ENCODE assay signal across 19 cellular contexts in the genomic region with DNA sequence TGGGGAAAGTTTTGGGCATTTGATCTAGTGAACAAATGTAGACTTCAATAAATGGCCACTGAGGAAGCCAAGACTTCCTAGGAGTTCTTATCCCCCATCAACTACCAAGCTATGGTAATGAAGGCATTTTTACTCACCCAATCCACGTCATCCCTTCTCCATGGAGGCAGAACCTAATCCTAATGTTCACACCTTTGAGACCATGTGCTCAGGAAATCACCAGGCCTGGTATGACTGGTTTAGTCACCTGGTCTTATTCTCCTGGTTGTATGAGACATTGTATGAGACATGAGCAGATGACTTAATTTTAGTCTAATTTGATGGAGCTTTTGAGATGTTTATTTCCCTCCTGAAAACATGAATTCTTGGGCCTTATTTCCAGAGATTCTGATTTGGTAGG.
DNase-seq lines count a peak whose midpoint lies in the region; ATAC-seq and TF ChIP-seq lines count a peak whose summit lies in the region.
"Had no signal": no experiment of that assay in that cellular context is flagged by ENCODE, and none has a peak within 500 bp of the region (broad histone marks: within the 10 kb centered on the region; RNA-seq: fewer than 3 reads in every experiment).

No MANE protein-coding gene starts in this region.

- TF ChIP-seq CTCF in foreskin keratinocyte (conservative IDR thresholded peaks at IDR 0.05), result no peak
- TF ChIP-seq CTCF in transverse colon (IDR thresholded peaks at IDR 0.05), result no peak

- 63 to 95% methylated on average over 1 of the region's 1 CpG for WGBS in transverse colon (ENCODE audit: low coverage in 1 of 2), 2 donors

- H3K27ac ChIP-seq in epithelial cell of prostate (peak overlapping the region; percentile 57), foreskin keratinocyte (no peak overlapping the region), transverse colon (no peak overlapping the region)
- H3K27ac ChIP-seq: GM23248 had no signal

- ATAC-seq in foreskin keratinocyte, result peak; percentile 36

- no peak for TF ChIP-seq POLR2A in transverse colon (IDR thresholded peaks at IDR 0.05)

- no peaks in the 10 kb centered on the region for H3K36me3 ChIP-seq in transverse colon
- H3K36me3 ChIP-seq: BE2C had no signal

- H3K4me1 ChIP-seq in foreskin keratinocyte (no peaks in the 10 kb centered on the region), transverse colon (peaks cover 0 to 11% (median 0%) of the 10 kb centered on the region in 4 donors)
- H3K4me1 ChIP-seq: BE2C had no signal

- H3K27me3 ChIP-seq in foreskin keratinocyte (no peaks in the 10 kb centered on the region), transverse colon (no peaks in the 10 kb centered on the region)
- H3K27me3 ChIP-seq: BE2C had no signal

- in situ Hi-C loops in transverse colon (cut with MboI; ENCODE audit: low pct_ligation_motif_present in 1 of 4, low pct_unique_long_range_greater_than_20kb in 1 of 4, low sequenced_read_pairs in 3 of 4), result no loop called here

- TF ChIP-seq EP300 in transverse colon (IDR thresholded peaks at IDR 0.05; ENCODE audit: low read depth), result no peak

- no peak overlapping the region for H3K4me3 ChIP-seq in transverse colon
- H3K4me3 ChIP-seq: GM23248 had no signal

- CTCF ChIA-PET in HEK293T (lab: Yijun Ruan, JAX), result no interaction called here

- H3K9me3 ChIP-seq in transverse colon, result no peaks in the 10 kb centered on the region
- H3K9me3 ChIP-seq: BE2C had no signal

- DNase-seq in HEK293T (ENCODE audit: extremely low spot score), result no peak
- peak; percentile 30 for DNase-seq in RKO (ENCODE audit: low spot score)
- DNase-seq in epithelial cell of prostate (ENCODE audit: low read depth, low spot score), result no peak
- no peak for DNase-seq in foreskin keratinocyte
- DNase-seq in activated CD4-positive, alpha-beta T cell treated with anti-CD3 and anti-CD28 coated beads, Interleukin-2, amount 50 U/mL, for 4 hours, result no peak
- no peak for DNase-seq in transverse colon
- DNase-seq in NCI-H69 (lab: John Stamatoyannopoulos, UW), result no peak
- DNase-seq: BE2C; C1 segment of cervical spinal cord; CD4-positive, CD25-positive, alpha-beta regulatory T cell; CD8-positive, alpha-beta memory T cell; COR-L47; DMS 273 treated with DMSO at 0.1 percent for 48 hours; DMS53; DND-41; EL; GM23248; HCEC 1CT; HFFc6 had no signal

- intact Hi-C loops in transverse colon (cut with DNase I; ENCODE audit: low total_unique reads), result no loop called here

- POLR2A ChIA-PET in HEK293T (lab: Yijun Ruan, JAX), result no interaction called here

TF ChIP-seq in HEK293T, 16 proteins besides CTCF, POLR2A, EP300 and RAD21:
- TF ChIP-seq, protein P1, sequence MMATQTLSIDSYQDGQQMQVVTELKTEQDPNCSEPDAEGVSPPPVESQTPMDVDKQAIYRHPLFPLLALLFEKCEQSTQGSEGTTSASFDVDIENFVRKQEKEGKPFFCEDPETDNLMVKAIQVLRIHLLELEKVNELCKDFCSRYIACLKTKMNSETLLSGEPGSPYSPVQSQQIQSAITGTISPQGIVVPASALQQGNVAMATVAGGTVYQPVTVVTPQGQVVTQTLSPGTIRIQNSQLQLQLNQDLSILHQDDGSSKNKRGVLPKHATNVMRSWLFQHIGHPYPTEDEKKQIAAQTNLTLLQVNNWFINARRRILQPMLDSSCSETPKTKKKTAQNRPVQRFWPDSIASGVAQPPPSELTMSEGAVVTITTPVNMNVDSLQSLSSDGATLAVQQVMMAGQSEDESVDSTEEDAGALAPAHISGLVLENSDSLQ (IDR thresholded peaks at IDR 0.05), result no peak
- TF ChIP-seq SUZ12 (IDR thresholded peaks at IDR 0.05), result no peak
- TF ChIP-seq L3MBTL2 (conservative IDR thresholded peaks at IDR 0.05), result peak; percentile 52; the same call in 1 of the 2 replicates
